In the genomic region with DNA sequence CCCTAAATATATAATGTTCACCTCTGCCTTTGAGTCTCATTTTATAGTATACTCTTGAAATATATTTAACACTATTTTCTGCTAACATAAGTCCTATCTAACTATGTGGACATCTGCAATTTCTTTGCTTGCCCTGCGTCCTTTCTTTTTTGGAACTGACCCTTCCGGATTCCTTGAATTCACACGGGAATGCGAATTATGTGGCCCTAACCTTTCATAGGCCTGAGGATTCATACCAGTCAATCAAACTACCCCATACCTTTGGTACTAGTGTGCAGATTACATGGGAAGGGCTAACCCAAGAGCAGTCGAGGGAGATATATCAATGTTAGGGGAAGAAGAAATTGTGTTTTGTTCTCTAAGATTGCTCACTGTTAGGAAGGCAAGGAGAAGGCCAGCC, we compare ENCODE assay signal across 32 cellular contexts. TPM values are rescaled to one million over a fixed set of nuclear protein-coding genes. Genes with fewer than 3 reads are reported as not detected.
"Had no signal": no experiment of that assay in that cellular context is flagged by ENCODE, and none has a peak within 500 bp of the region (broad histone marks: within the 10 kb centered on the region; RNA-seq: fewer than 3 reads in every experiment).

No MANE protein-coding gene starts in this region.

- H3K9me3 ChIP-seq: ascending aorta, breast epithelium, esophagus squamous epithelium, gastroesophageal sphincter, heart right ventricle had no signal

- H3K9me3 Mint-ChIP-seq: activated CD4-positive, alpha-beta memory T cell treated with anti-CD3 and anti-CD28 coated beads, Interleukin-2, amount 10 ng/mL, durations not matched to agents 7 days and 5 days; activated CD4-positive, alpha-beta T cell treated with anti-CD3 and anti-CD28 coated beads, Interleukin-2, amount 10 ng/mL, durations not matched to agents 7 days and 5 days; activated naive CD4-positive, alpha-beta T cell treated with anti-CD3 and anti-CD28 coated beads, Interleukin-2, amount 10 ng/mL, durations not matched to agents 7 days and 5 days; activated naive CD4-positive, alpha-beta T cell treated with anti-CD3 and anti-CD28 coated beads, Interleukin-2, amount 50 U/mL, for 72 hours; brain; dendritic cell treated with granulocyte-macrophage colony-stimulating factor and Interleukin-4, amounts not matched to agents 40 ng/mL and 50 ng/mL, for 4 days had no signal

- H3K4me1 ChIP-seq: ascending aorta, breast epithelium, esophagus squamous epithelium, gastroesophageal sphincter, heart right ventricle had no signal

- H3K4me3 Mint-ChIP-seq: activated CD4-positive, alpha-beta memory T cell treated with anti-CD3 and anti-CD28 coated beads, Interleukin-2, amount 10 ng/mL, durations not matched to agents 7 days and 5 days; activated CD4-positive, alpha-beta T cell treated with anti-CD3 and anti-CD28 coated beads, Interleukin-2, amount 10 ng/mL, durations not matched to agents 7 days and 5 days; activated naive CD4-positive, alpha-beta T cell treated with anti-CD3 and anti-CD28 coated beads, Interleukin-2, amount 10 ng/mL, durations not matched to agents 7 days and 5 days; activated naive CD8-positive, alpha-beta T cell treated with anti-CD3 and anti-CD28 coated beads, Interleukin-2, amount 10 ng/mL, durations not matched to agents 7 days and 5 days; activated T-cell treated with anti-CD3 and anti-CD28 coated beads, Interleukin-2, amount 50 U/mL, for 24 hours; activated T-cell treated with anti-CD3 and anti-CD28 coated beads, Interleukin-2, amount 50 U/mL, for 72 hours; brain; dendritic cell treated with granulocyte-macrophage colony-stimulating factor and Interleukin-4, amounts not matched to agents 40 ng/mL and 50 ng/mL, for 4 days; effector memory CD8-positive, alpha-beta T cell had no signal

- ATAC-seq: activated naive CD4-positive, alpha-beta T cell treated with anti-CD3 and anti-CD28 coated beads, Interleukin-2, amount 50 U/mL, for 72 hours; activated T-cell treated with anti-CD3 and anti-CD28 coated beads, Interleukin-2, amount 50 U/mL, for 72 hours; effector memory CD8-positive, alpha-beta T cell; gastroesophageal sphincter; heart right ventricle had no signal

- H3K27me3 Mint-ChIP-seq: activated CD4-positive, alpha-beta memory T cell treated with anti-CD3 and anti-CD28 coated beads, Interleukin-2, amount 10 ng/mL, durations not matched to agents 7 days and 5 days; activated CD4-positive, alpha-beta T cell treated with anti-CD3 and anti-CD28 coated beads, Interleukin-2, amount 10 ng/mL, durations not matched to agents 7 days and 5 days; activated naive CD4-positive, alpha-beta T cell treated with anti-CD3 and anti-CD28 coated beads, Interleukin-2, amount 10 ng/mL, durations not matched to agents 7 days and 5 days; activated naive CD8-positive, alpha-beta T cell treated with anti-CD3 and anti-CD28 coated beads, Interleukin-2, amount 10 ng/mL, durations not matched to agents 7 days and 5 days; activated T-cell treated with anti-CD3 and anti-CD28 coated beads, Interleukin-2, amount 50 U/mL, for 24 hours; dendritic cell treated with granulocyte-macrophage colony-stimulating factor and Interleukin-4, amounts not matched to agents 40 ng/mL and 50 ng/mL, for 4 days; effector memory CD8-positive, alpha-beta T cell had no signal

- H3K36me3 ChIP-seq: ascending aorta, breast epithelium, cardiac muscle cell, esophagus squamous epithelium, gastroesophageal sphincter, heart right ventricle had no signal

- DNase-seq: activated CD4-positive, alpha-beta memory T cell treated with anti-CD3 and anti-CD28 coated beads, Interleukin-2, amount 10 ng/mL, durations not matched to agents 7 days and 5 days; activated CD4-positive, alpha-beta T cell treated with anti-CD3 and anti-CD28 coated beads for 1 hour; activated CD4-positive, alpha-beta T cell treated with anti-CD3 and anti-CD28 coated beads for 4 hours; activated CD4-positive, alpha-beta T cell treated with anti-CD3 and anti-CD28 coated beads, Interleukin-2, amount 10 ng/mL, durations not matched to agents 7 days and 5 days; activated CD4-positive, alpha-beta T cell treated with anti-CD3 and anti-CD28 coated beads, Interleukin-2, amount 50 U/mL, for 4 hours; activated CD8-positive, alpha-beta memory T cell treated with anti-CD3 and anti-CD28 coated beads, Interleukin-2, amount 50 U/mL, for 48 hours; activated gamma-delta T cell; activated naive CD4-positive, alpha-beta T cell; activated naive CD4-positive, alpha-beta T cell treated with anti-CD3 and anti-CD28 coated beads, Interleukin-2, amount 10 ng/mL, durations not matched to agents 7 days and 5 days; activated naive CD8-positive, alpha-beta T cell treated with anti-CD3 and anti-CD28 coated beads, Interleukin-2, amount 10 ng/mL, durations not matched to agents 7 days and 5 days; activated T-cell treated with anti-CD3 and anti-CD28 coated beads for 4 hours; activated T-cell treated with anti-CD3 and anti-CD28 coated beads, Interleukin-2, amount 50 U/mL, for 24 hours; activated T-cell treated with anti-CD3 and anti-CD28 coated beads, Interleukin-2, amount 50 U/mL, for 72 hours; central memory CD4-positive, alpha-beta T cell; effector CD4-positive, alpha-beta T cell; effector memory CD8-positive, alpha-beta T cell; esophagus squamous epithelium; foreskin melanocyte; heart right ventricle; T-helper 2 cell had no signal

- H3K27me3 ChIP-seq: ascending aorta, breast epithelium, cardiac muscle cell, esophagus squamous epithelium, gastroesophageal sphincter, heart right ventricle had no signal

- H3K27ac Mint-ChIP-seq: activated CD4-positive, alpha-beta memory T cell treated with anti-CD3 and anti-CD28 coated beads, Interleukin-2, amount 10 ng/mL, durations not matched to agents 7 days and 5 days; activated CD4-positive, alpha-beta T cell treated with anti-CD3 and anti-CD28 coated beads, Interleukin-2, amount 10 ng/mL, durations not matched to agents 7 days and 5 days; activated naive CD4-positive, alpha-beta T cell treated with anti-CD3 and anti-CD28 coated beads, Interleukin-2, amount 10 ng/mL, durations not matched to agents 7 days and 5 days; activated naive CD4-positive, alpha-beta T cell treated with anti-CD3 and anti-CD28 coated beads, Interleukin-2, amount 50 U/mL, for 72 hours; activated naive CD8-positive, alpha-beta T cell treated with anti-CD3 and anti-CD28 coated beads, Interleukin-2, amount 10 ng/mL, durations not matched to agents 7 days and 5 days; activated T-cell treated with anti-CD3 and anti-CD28 coated beads, Interleukin-2, amount 50 U/mL, for 24 hours; activated T-cell treated with anti-CD3 and anti-CD28 coated beads, Interleukin-2, amount 50 U/mL, for 72 hours; brain; dendritic cell treated with granulocyte-macrophage colony-stimulating factor and Interleukin-4, amounts not matched to agents 40 ng/mL and 50 ng/mL, for 4 days; effector memory CD8-positive, alpha-beta T cell had no signal

- H3K36me3 Mint-ChIP-seq: activated naive CD4-positive, alpha-beta T cell treated with anti-CD3 and anti-CD28 coated beads, Interleukin-2, amount 10 ng/mL, durations not matched to agents 7 days and 5 days; activated naive CD4-positive, alpha-beta T cell treated with anti-CD3 and anti-CD28 coated beads, Interleukin-2, amount 50 U/mL, for 72 hours; activated naive CD8-positive, alpha-beta T cell treated with anti-CD3 and anti-CD28 coated beads, Interleukin-2, amount 10 ng/mL, durations not matched to agents 7 days and 5 days; brain had no signal

- H3K4me1 Mint-ChIP-seq: activated CD4-positive, alpha-beta memory T cell treated with anti-CD3 and anti-CD28 coated beads, Interleukin-2, amount 10 ng/mL, durations not matched to agents 7 days and 5 days; activated CD4-positive, alpha-beta T cell treated with anti-CD3 and anti-CD28 coated beads, Interleukin-2, amount 10 ng/mL, durations not matched to agents 7 days and 5 days; activated naive CD4-positive, alpha-beta T cell treated with anti-CD3 and anti-CD28 coated beads, Interleukin-2, amount 10 ng/mL, durations not matched to agents 7 days and 5 days; activated naive CD8-positive, alpha-beta T cell treated with anti-CD3 and anti-CD28 coated beads, Interleukin-2, amount 10 ng/mL, durations not matched to agents 7 days and 5 days had no signal

- H3K4me3 ChIP-seq: ascending aorta, breast epithelium, cardiac muscle cell, coronary artery, esophagus squamous epithelium, gastroesophageal sphincter, heart right ventricle had no signal

- H3K27ac ChIP-seq: ascending aorta, breast epithelium, cardiac muscle cell, coronary artery, esophagus squamous epithelium, gastroesophageal sphincter, heart right ventricle had no signal

RNA-seq across cellular contexts. Expression of a gene that starts 56.4 kb away (rescaled TPM):
- total RNA-seq: activated CD4-positive, alpha-beta memory T cell treated with anti-CD3 and anti-CD28 coated beads, Interleukin-2, amount 10 ng/mL, durations not matched to agents 7 days and 5 days; activated CD4-positive, alpha-beta T cell treated with anti-CD3 and anti-CD28 coated beads, Interleukin-2, amount 10 ng/mL, durations not matched to agents 7 days and 5 days; activated naive CD4-positive, alpha-beta T cell treated with anti-CD3 and anti-CD28 coated beads, Interleukin-2, amount 50 U/mL, for 72 hours; activated naive CD8-positive, alpha-beta T cell treated with anti-CD3 and anti-CD28 coated beads, Interleukin-2, amount 10 ng/mL, durations not matched to agents 7 days and 5 days; activated T-cell treated with anti-CD3 and anti-CD28 coated beads, Interleukin-2, amount 50 U/mL, for 72 hours; fibroblast of villous mesenchyme; glomerular endothelial cell; T-helper 1 cell treated with Interleukin-12 subunit alpha and Interleukin-12 subunit beta and Interleukin-4 antibody, amounts not matched to agents 30 ng/mL and 1 ng/mL, for 36 hours had no signal
- polyA plus RNA-seq: fibroblast of lung had no signal
